17 cellular contexts compared by ENCODE assay signal in genomic region chr7:100669106-100669505, GRCh38. TPM values are rescaled to one million over a fixed set of nuclear protein-coding genes. Genes with fewer than 3 reads are reported as not detected.
"Had no signal": no experiment of that assay in that cellular context is flagged by ENCODE, and none has a peak within 500 bp of the region (broad histone marks: within the 10 kb centered on the region; RNA-seq: fewer than 3 reads in every experiment).

No MANE protein-coding gene starts in this region.

RNA-seq across cellular contexts. Expression of gene ACTL6B, which starts 12.9 kb away (rescaled TPM):
- total RNA-seq: naive thymus-derived CD4-positive, alpha-beta T cell; naive thymus-derived CD8-positive, alpha-beta T cell; natural killer cell; omental fat pad; osteoblast; osteocyte; ovary; posterior vena cava; psoas muscle; pulmonary artery endothelial cell; renal cortical epithelial cell; right atrium auricular region; right cardiac atrium; right lobe of liver; sciatic nerve; skeletal muscle tissue; smooth muscle cell had no signal
- polyA plus RNA-seq: naive thymus-derived CD4-positive, alpha-beta T cell; naive thymus-derived CD8-positive, alpha-beta T cell; ovary; right cardiac atrium; smooth muscle cell had no signal

RNA-seq across cellular contexts. Expression of gene TFR2, which starts 27.8 kb away (rescaled TPM):
- total RNA-seq: psoas muscle had no signal
